7 cellular contexts compared by ENCODE assay signal in the genomic region with DNA sequence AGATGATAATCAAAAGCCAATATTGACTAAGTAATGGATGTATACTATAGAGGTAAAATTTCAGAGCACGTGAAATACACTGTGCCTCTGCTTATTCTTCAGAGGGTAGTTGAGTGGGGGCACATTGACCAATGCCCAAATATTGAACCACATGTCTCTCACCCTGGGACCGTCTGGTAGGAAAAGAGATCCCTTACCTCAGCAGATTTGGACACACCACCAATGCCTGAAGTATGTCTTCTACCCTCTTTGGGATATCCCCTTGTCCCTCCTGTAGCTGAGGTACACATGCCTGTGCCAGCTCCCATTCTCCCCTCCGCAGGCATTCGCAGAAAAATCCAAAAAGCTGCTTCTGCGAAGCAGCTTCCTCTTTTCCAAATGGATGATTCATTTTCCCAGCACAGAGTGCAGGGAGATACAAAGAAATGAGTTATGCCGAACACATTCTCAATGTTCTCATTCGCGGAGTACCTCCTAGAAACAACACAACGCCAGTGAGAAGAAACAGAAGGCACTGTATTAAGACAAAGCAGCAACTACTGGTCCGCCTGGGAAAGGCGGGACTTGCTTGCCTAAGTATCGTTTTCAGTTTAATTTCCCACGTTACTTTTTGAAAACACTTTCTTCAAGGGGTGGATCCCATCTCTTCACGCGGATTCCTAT. TPM values are rescaled to one million over a fixed set of nuclear protein-coding genes. Genes with fewer than 3 reads are reported as not detected.
DNase-seq lines count a peak whose midpoint lies in the region; ATAC-seq lines count a peak whose summit lies in the region.

No MANE protein-coding gene starts in this region.

- H3K36me3 ChIP-seq in GM23248 (ENCODE audit: low read depth), result peaks cover 20% of the 10 kb centered on the region; the same call in 1 of the 2 replicates
- peaks cover 6% of the 10 kb centered on the region for H3K36me3 ChIP-seq in ectodermal cell (ENCODE audit: control insufficient read depth, insufficient read depth, low read length)
- H3K36me3 ChIP-seq in naive thymus-derived CD4-positive, alpha-beta T cell (ENCODE audit: control insufficient read depth in 2 of 3, insufficient read depth in 3 of 3, low read length in 3 of 3), result peaks cover 0 to 19% (median 0%) of the 10 kb centered on the region in 3 experiments

- peaks cover 2 to 24% (median 5%) of the 10 kb centered on the region in 5 donors for H3K36me3 Mint-ChIP-seq in naive thymus-derived CD4-positive, alpha-beta T cell

- intact Hi-C loops in naive thymus-derived CD4-positive, alpha-beta T cell (cut with micrococcal nuclease), result loop anchor here (1.0 to 10.0 kb wide), 20 partner anchors 120 to 1951 kb away; a partner anchor contains a TSS

- peak overlapping the region; percentile 91 to 99 (median 98) for H3K27ac Mint-ChIP-seq in naive thymus-derived CD4-positive, alpha-beta T cell

- in situ Hi-C loops in GM23248 (cut with MboI), result no loop called here

- peak overlapping the region; percentile 87 for H3K4me2 ChIP-seq in GM23248 (ENCODE audit: unreplicated experiment)

- H3K4me3 ChIP-seq in GM23248 (peak overlapping the region; percentile 90), ectodermal cell (ENCODE audit: insufficient read depth, low read depth, low read length) (peak overlapping the region; percentile 87)
- H3K4me3 ChIP-seq in naive thymus-derived CD4-positive, alpha-beta T cell (ENCODE audit: low read length), result peak overlapping the region; percentile 91

- H3F3A ChIP-seq in GM23248 (ENCODE audit: insufficient read depth), result no peaks in the 10 kb centered on the region

- H3K9me3 ChIP-seq in GM23248 (ENCODE audit: low read depth), result no peaks in the 10 kb centered on the region
- no peaks in the 10 kb centered on the region for H3K9me3 ChIP-seq in ectodermal cell (ENCODE audit: control insufficient read depth, low read length)
- no peaks in the 10 kb centered on the region for H3K9me3 ChIP-seq in naive thymus-derived CD4-positive, alpha-beta T cell (ENCODE audit: control insufficient read depth in 2 of 3, low read length in 3 of 3)

- ATAC-seq in naive thymus-derived CD4-positive, alpha-beta T cell, result no peak
- ATAC-seq in HG03342 (IDR thresholded peaks at IDR 0.05; ENCODE audit: unreplicated experiment), result no peak

- no peaks in the 10 kb centered on the region for H4K20me1 ChIP-seq in GM23248 (ENCODE audit: insufficient read depth)

- H3K4me1 ChIP-seq in GM23248 (ENCODE audit: insufficient read depth), result peaks cover 9% of the 10 kb centered on the region
- H3K4me1 ChIP-seq in ectodermal cell (ENCODE audit: control insufficient read depth, insufficient read depth, low read length), result peaks cover 6% of the 10 kb centered on the region
- peaks cover 11 to 15% of the 10 kb centered on the region in 2 donors for H3K4me1 ChIP-seq in naive thymus-derived CD4-positive, alpha-beta T cell (ENCODE audit: control insufficient read depth in 2 of 2, insufficient read depth in 2 of 2, low read length in 2 of 2)

- H3K79me2 ChIP-seq in GM23248 (ENCODE audit: insufficient read depth), result peaks cover 18% of the 10 kb centered on the region

- no peaks in the 10 kb centered on the region for H3K9me3 Mint-ChIP-seq in naive thymus-derived CD4-positive, alpha-beta T cell

- H3K9me2 ChIP-seq in GM23248 (ENCODE audit: insufficient read depth), result no peaks in the 10 kb centered on the region

- H3K27ac ChIP-seq in GM23248 (peak overlapping the region; percentile 76), ectodermal cell (ENCODE audit: insufficient read depth, low read depth, low read length, poor library complexity, severe bottlenecking) (peak overlapping the region; percentile 60)
- H3K27ac ChIP-seq in naive thymus-derived CD4-positive, alpha-beta T cell (ENCODE audit: low read depth, low read length), result peak overlapping the region; percentile 76

- H3K27me3 ChIP-seq in GM23248 (replicated peaks; ENCODE audit: insufficient read depth) (no peaks in the 10 kb centered on the region), ectodermal cell (ENCODE audit: control insufficient read depth, insufficient read depth, low read length, poor library complexity, severe bottlenecking) (no peaks in the 10 kb centered on the region)
- H3K27me3 ChIP-seq in naive thymus-derived CD4-positive, alpha-beta T cell (ENCODE audit: control insufficient read depth in 2 of 2, insufficient read depth in 2 of 2, low read length in 2 of 2), result no peaks in the 10 kb centered on the region

- CTCF ChIA-PET in naive thymus-derived CD4-positive, alpha-beta T cell (lab: Charles Lee), result interaction anchor here (1.0 kb wide), 1 partner anchor 9 kb away, joined by 3 read pairs; no protein-coding TSS in a partner anchor

- no peaks in the 10 kb centered on the region for H3K27me3 Mint-ChIP-seq in naive thymus-derived CD4-positive, alpha-beta T cell

- WGBS in GM23248 (ENCODE audit: low coverage in 1 of 2, low lambda C conversion rate in 2 of 2, missing lambda C conversion rate in 2 of 2), 2 experiments, result 9 to 10% methylated on average over 15 of the region's 15 CpGs
- 7 to 9% methylated on average over 13 to 15 of the region's 15 CpGs for WGBS in ectodermal cell, 2 experiments

- H3K4me1 Mint-ChIP-seq in naive thymus-derived CD4-positive, alpha-beta T cell, result peaks cover 26 to 70% (median 60%) of the 10 kb centered on the region in 7 donors

- H3K4me3 Mint-ChIP-seq in naive thymus-derived CD4-positive, alpha-beta T cell, result peak overlapping the region; percentile 87 to 99 (median 98)

- peak overlapping the region; percentile 90 for H3K9ac ChIP-seq in GM23248

- DNase-seq in GM23248 (peak; percentile 76), OCI-M1 (lab: John Stamatoyannopoulos, UW) (peak; percentile 13), NCI-H1930 (lab: John Stamatoyannopoulos, UW) (no peak), amniotic stem cell (lab: John Stamatoyannopoulos, UW) (no peak)
- DNase-seq in naive thymus-derived CD4-positive, alpha-beta T cell, result peak in 1 of 9 donors; percentile 13

- POLR2A ChIA-PET in naive thymus-derived CD4-positive, alpha-beta T cell (lab: Charles Lee), result interaction anchor here (0.6 to 1.2 kb wide), 3 partner anchors 197 to 302 kb away, joined by 3 read pairs; no protein-coding TSS in a partner anchor

- peak overlapping the region; percentile 100 for H2AFZ ChIP-seq in GM23248

RNA-seq across cellular contexts. Expression of a gene that starts 0.7 kb away (rescaled TPM):
- 10.8 and 11.6 TPM in 2 replicates for total RNA-seq in GM23248 (2014; rRNA removed; shearing (Covaris generic))
- 2.7 and 3.9 TPM in 2 replicates for polyA plus RNA-seq in GM23248 (2016; fragmentation: Nextera tagmentation; extraction: Ambion mirVana)
- polyA plus RNA-seq in ectodermal cell (2013, experiment 1 of 4), result 13.6 TPM
- 16.1 TPM for polyA plus RNA-seq in ectodermal cell (2013, experiment 2 of 4)
- polyA plus RNA-seq in ectodermal cell (2013, experiment 3 of 4), result 10.5 TPM
- polyA plus RNA-seq in ectodermal cell (2013, experiment 4 of 4), result 13.1 TPM
- total RNA-seq in naive thymus-derived CD4-positive, alpha-beta T cell, result 10 to 100 TPM; 25.0 to 38.9 (median 31.1) TPM
- polyA plus RNA-seq in naive thymus-derived CD4-positive, alpha-beta T cell, result 1 to 10 TPM; 3.2 to 5.9 TPM

RNA-seq across cellular contexts. Expression of a gene that starts 3.9 kb away (rescaled TPM):
- 4.0 and 7.7 TPM in 2 replicates for total RNA-seq in GM23248 (2014; rRNA removed; shearing (Covaris generic))
- 8.8 and 9.3 TPM in 2 replicates for polyA plus RNA-seq in GM23248 (2016; fragmentation: Nextera tagmentation; extraction: Ambion mirVana)
- polyA plus RNA-seq in ectodermal cell (2013, experiment 1 of 4), result 14.2 TPM
- 14.6 TPM for polyA plus RNA-seq in ectodermal cell (2013, experiment 2 of 4)
- polyA plus RNA-seq in ectodermal cell (2013, experiment 3 of 4), result 11.8 TPM
- 11.3 TPM for polyA plus RNA-seq in ectodermal cell (2013, experiment 4 of 4)
- total RNA-seq in naive thymus-derived CD4-positive, alpha-beta T cell, result 10 to 100 TPM; 28.5 to 42.2 (median 31.0) TPM
- 10 to 100 TPM; 15.0 to 19.4 TPM for polyA plus RNA-seq in naive thymus-derived CD4-positive, alpha-beta T cell

Comparison
In these comparisons a context has a peak if more than half of its experiments do, and no peak if none do; other contexts are left out.
1. DNase-seq: peak in GM23248 (single experiment) and OCI-M1 (single experiment); none in NCI-H1930 (0 of 2) and amniotic stem cell (single experiment).
2. Peak in every context shown above with its lines, with median percentiles within 50 percentile points of each other: H3K27ac ChIP-seq and H3K4me3 ChIP-seq.